In genomic region chr11:47289856-47290255, GRCh38 we compare ENCODE assay signal across 37 cellular contexts.
"Had no signal": no experiment of that assay in that cellular context is flagged by ENCODE, and none has a peak within 500 bp of the region (broad histone marks: within the 10 kb centered on the region; RNA-seq: fewer than 3 reads in every experiment).

No MANE protein-coding gene starts in this region.

- H3K4me1 ChIP-seq: ascending aorta, body of pancreas, breast epithelium had no signal

- H3K27me3 ChIP-seq: ascending aorta, body of pancreas, breast epithelium had no signal

- H3K4me3 ChIP-seq: ascending aorta, body of pancreas, breast epithelium had no signal

- FAIRE-seq: RCC 7860 had no signal

- H3K4me1 Mint-ChIP-seq: activated CD4-positive, alpha-beta memory T cell treated with anti-CD3 and anti-CD28 coated beads, Interleukin-2, amount 10 ng/mL, durations not matched to agents 7 days and 5 days; activated CD8-positive, alpha-beta memory T cell treated with anti-CD3 and anti-CD28 coated beads, Interleukin-2, amount 10 ng/mL, durations not matched to agents 7 days and 5 days; activated naive CD4-positive, alpha-beta T cell treated with anti-CD3 and anti-CD28 coated beads, Interleukin-2, amount 10 ng/mL, durations not matched to agents 7 days and 5 days; T-cell had no signal

- H3K9me3 Mint-ChIP-seq: activated CD4-positive, alpha-beta memory T cell treated with anti-CD3 and anti-CD28 coated beads, Interleukin-2, amount 10 ng/mL, durations not matched to agents 7 days and 5 days; activated naive CD4-positive, alpha-beta T cell treated with anti-CD3 and anti-CD28 coated beads, Interleukin-2, amount 10 ng/mL, durations not matched to agents 7 days and 5 days; T-cell had no signal

- H3K27me3 Mint-ChIP-seq: activated CD4-positive, alpha-beta memory T cell treated with anti-CD3 and anti-CD28 coated beads, Interleukin-2, amount 10 ng/mL, durations not matched to agents 7 days and 5 days; activated CD8-positive, alpha-beta memory T cell treated with anti-CD3 and anti-CD28 coated beads, Interleukin-2, amount 10 ng/mL, durations not matched to agents 7 days and 5 days; activated naive CD4-positive, alpha-beta T cell treated with anti-CD3 and anti-CD28 coated beads, Interleukin-2, amount 10 ng/mL, durations not matched to agents 7 days and 5 days; activated naive CD8-positive, alpha-beta T cell; T-cell had no signal

- H3K4me3 Mint-ChIP-seq: activated CD4-positive, alpha-beta memory T cell treated with anti-CD3 and anti-CD28 coated beads, Interleukin-2, amount 10 ng/mL, durations not matched to agents 7 days and 5 days; activated CD8-positive, alpha-beta memory T cell treated with anti-CD3 and anti-CD28 coated beads, Interleukin-2, amount 10 ng/mL, durations not matched to agents 7 days and 5 days; activated naive CD4-positive, alpha-beta T cell treated with anti-CD3 and anti-CD28 coated beads, Interleukin-2, amount 10 ng/mL, durations not matched to agents 7 days and 5 days; activated naive CD8-positive, alpha-beta T cell; T-cell had no signal

- DNase-seq: activated CD4-positive, alpha-beta memory T cell treated with anti-CD3 and anti-CD28 coated beads, Interleukin-2, amount 10 ng/mL, durations not matched to agents 7 days and 5 days; activated CD4-positive, alpha-beta T cell treated with anti-CD3 and anti-CD28 coated beads for 1 hour; activated CD4-positive, alpha-beta T cell treated with anti-CD3 and anti-CD28 coated beads for 48 hours; activated CD4-positive, CD25-positive, alpha-beta regulatory T cell; activated CD8-positive, alpha-beta memory T cell treated with anti-CD3 and anti-CD28 coated beads for 24 hours; activated CD8-positive, alpha-beta memory T cell treated with anti-CD3 and anti-CD28 coated beads, Interleukin-2, amount 10 ng/mL, durations not matched to agents 7 days and 5 days; activated CD8-positive, alpha-beta memory T cell treated with anti-CD3 and anti-CD28 coated beads, Interleukin-2, amount 50 U/mL, for 48 hours; activated effector memory CD4-positive, alpha-beta T cell treated with Interleukin-2 at 50 U/mL for 16 hours; activated naive CD4-positive, alpha-beta T cell treated with anti-CD3 and anti-CD28 coated beads, Interleukin-2, amount 10 ng/mL, durations not matched to agents 7 days and 5 days; activated T-cell treated with anti-CD3 and anti-CD28 coated beads, Interleukin-2, amount 50 U/mL, for 48 hours; amygdala; body of pancreas; caudate nucleus; cerebellar nuclear complex; Karpas-422; KBM-7; NCI-H1105 treated with DMSO at 0.1 percent for 48 hours; NCI-H1436; NCI-H1694; NCI-H1930; NCI-H2081 treated with DMSO at 0.1 percent for 48 hours; NCI-H345; NCI-H524 treated with DMSO at 0.1 percent for 48 hours; NK-92 treated with Interleukin-12 subunit alpha and Interleukin-12 subunit beta, amount 100 ng/mL, for 24 hours; PC-3; SIG-M5; T-cell; T-helper 2 cell; T-helper 9 cell had no signal

- H3K27ac Mint-ChIP-seq: activated CD4-positive, alpha-beta memory T cell treated with anti-CD3 and anti-CD28 coated beads, Interleukin-2, amount 10 ng/mL, durations not matched to agents 7 days and 5 days; activated CD8-positive, alpha-beta memory T cell treated with anti-CD3 and anti-CD28 coated beads, Interleukin-2, amount 10 ng/mL, durations not matched to agents 7 days and 5 days; activated naive CD4-positive, alpha-beta T cell treated with anti-CD3 and anti-CD28 coated beads, Interleukin-2, amount 10 ng/mL, durations not matched to agents 7 days and 5 days; activated naive CD8-positive, alpha-beta T cell; T-cell had no signal

- H3K9me3 ChIP-seq: ascending aorta, body of pancreas, breast epithelium had no signal

- ATAC-seq: activated CD8-positive, alpha-beta memory T cell treated with anti-CD3 and anti-CD28 coated beads, Interleukin-2, amount 10 ng/mL, durations not matched to agents 7 days and 5 days; body of pancreas; PC-3; Right ventricle myocardium inferior; SK-N-SH treated with all-trans-retinoic acid at 6 μM for 48 hours; T-cell had no signal

- H3K27ac ChIP-seq: ascending aorta, body of pancreas, breast epithelium, RWPE1, VCaP had no signal
